In genomic region chr7:43674559-43675436, GRCh38 we compare ENCODE assay signal across 9 cellular contexts. TPM values are rescaled to one million over a fixed set of nuclear protein-coding genes. Genes with fewer than 3 reads are reported as not detected.
DNase-seq lines count a peak whose midpoint lies in the region; ATAC-seq and TF ChIP-seq lines count a peak whose summit lies in the region.
"Had no signal": no experiment of that assay in that cellular context is flagged by ENCODE, and none has a peak within 500 bp of the region (broad histone marks: within the 10 kb centered on the region; RNA-seq: fewer than 3 reads in every experiment).

No MANE protein-coding gene starts in this region.

- peaks cover 79% of the 10 kb centered on the region for H3K4me1 Mint-ChIP-seq in activated CD8-positive, alpha-beta T cell treated with anti-CD3 and anti-CD28 coated beads for 36 hours (ENCODE audit: low read depth)
- peaks cover 47% of the 10 kb centered on the region for H3K4me1 Mint-ChIP-seq in activated CD8-positive, alpha-beta T cell treated with anti-CD3 and anti-CD28 coated beads, Interleukin-2, amount 10 ng/mL, durations not matched to agents 7 days and 5 days (ENCODE audit: low read depth)
- H3K4me1 Mint-ChIP-seq in stimulated activated naive B cell treated with anti-CD40 and anti-IgM and Interleukin-4, amounts not matched to agents 10 μg/mL and 1 μg/mL and 100 μg/mL, for 72 hours = peaks cover 25 to 63% of the 10 kb centered on the region in 2 donors

- in situ Hi-C loops in KBM-7 (cut with MboI; ENCODE audit: low pct_unique_long_range_greater_than_20kb, low sequenced_read_pairs) = no loop called here

- H3K4me3 Mint-ChIP-seq in activated CD8-positive, alpha-beta T cell treated with anti-CD3 and anti-CD28 coated beads for 36 hours = no peak overlapping the region
- no peak overlapping the region for H3K4me3 Mint-ChIP-seq in activated CD8-positive, alpha-beta T cell treated with anti-CD3 and anti-CD28 coated beads, Interleukin-2, amount 10 ng/mL, durations not matched to agents 7 days and 5 days
- H3K4me3 Mint-ChIP-seq in stimulated activated naive B cell treated with anti-CD40 and anti-IgM and Interleukin-4, amounts not matched to agents 10 μg/mL and 1 μg/mL and 100 μg/mL, for 72 hours = no peak overlapping the region

- no peak for ATAC-seq in activated CD8-positive, alpha-beta T cell treated with anti-CD3 and anti-CD28 coated beads for 36 hours
- no peak for ATAC-seq in activated CD8-positive, alpha-beta T cell treated with anti-CD3 and anti-CD28 coated beads, Interleukin-2, amount 10 ng/mL, durations not matched to agents 7 days and 5 days
- no peak for ATAC-seq in stimulated activated naive B cell treated with anti-CD40 and anti-IgM and Interleukin-4, amounts not matched to agents 10 μg/mL and 1 μg/mL and 100 μg/mL, for 72 hours (replicated peaks)
- no peak for ATAC-seq in GM19023 (IDR thresholded peaks at IDR 0.05; ENCODE audit: unreplicated experiment)

- CTCF ChIA-PET in activated CD8-positive, alpha-beta T cell treated with anti-CD3 and anti-CD28 coated beads for 36 hours (lab: Charles Lee) = interaction anchor here (2.3 kb wide), 1 partner anchor 92 kb away, joined by 12 read pairs; the partner anchor contains the start of gene STK17A
- CTCF ChIA-PET in activated CD8-positive, alpha-beta T cell treated with anti-CD3 and anti-CD28 coated beads, Interleukin-2, amount 10 ng/mL, durations not matched to agents 7 days and 5 days (lab: Charles Lee) = interaction anchor here (1.2 to 1.3 kb wide), 2 partner anchors 18 to 92 kb away, joined by 3 to 4 read pairs; partner anchors contain the start of gene STK17A

- H3K9me3 Mint-ChIP-seq in activated CD8-positive, alpha-beta T cell treated with anti-CD3 and anti-CD28 coated beads for 36 hours = peaks cover 30% of the 10 kb centered on the region
- peaks cover 3% of the 10 kb centered on the region for H3K9me3 Mint-ChIP-seq in activated CD8-positive, alpha-beta T cell treated with anti-CD3 and anti-CD28 coated beads, Interleukin-2, amount 10 ng/mL, durations not matched to agents 7 days and 5 days (ENCODE audit: insufficient read depth)
- peaks cover 18 to 20% of the 10 kb centered on the region in 2 donors for H3K9me3 Mint-ChIP-seq in stimulated activated naive B cell treated with anti-CD40 and anti-IgM and Interleukin-4, amounts not matched to agents 10 μg/mL and 1 μg/mL and 100 μg/mL, for 72 hours

- no peak for DNase-seq in activated CD8-positive, alpha-beta T cell treated with anti-CD3 and anti-CD28 coated beads for 36 hours
- no peak for DNase-seq in activated CD8-positive, alpha-beta T cell treated with anti-CD3 and anti-CD28 coated beads, Interleukin-2, amount 10 ng/mL, durations not matched to agents 7 days and 5 days
- peak; percentile 21 for DNase-seq in SW480 (ENCODE audit: low spot score)
- DNase-seq in glomerular visceral epithelial cell (ENCODE audit: extremely low spot score) = peak; percentile 76
- no peak for DNase-seq in stimulated activated naive B cell treated with anti-CD40 and anti-IgM and Interleukin-4, amounts not matched to agents 10 μg/mL and 1 μg/mL and 100 μg/mL, for 72 hours
- no peak for DNase-seq in stimulated activated CD4-positive, alpha-beta T cell treated with anti-CD3 and anti-CD28 coated beads, Interleukin-12 subunit alpha, Interleukin-12 subunit beta, amount 100 ng/mL, for 4 hours
- DNase-seq in KBM-7 = no peak
- DNase-seq: activated T-cell treated with anti-CD3 and anti-CD28 coated beads for 4 hours had no signal

- no peak for TF ChIP-seq CTCF in activated CD8-positive, alpha-beta T cell treated with anti-CD3 and anti-CD28 coated beads for 36 hours (IDR thresholded peaks at IDR 0.05)

- peaks cover 56% of the 10 kb centered on the region for H3K36me3 Mint-ChIP-seq in activated CD8-positive, alpha-beta T cell treated with anti-CD3 and anti-CD28 coated beads for 36 hours (ENCODE audit: low read depth)
- H3K36me3 Mint-ChIP-seq in activated CD8-positive, alpha-beta T cell treated with anti-CD3 and anti-CD28 coated beads, Interleukin-2, amount 10 ng/mL, durations not matched to agents 7 days and 5 days (ENCODE audit: low read depth) = peaks cover 50% of the 10 kb centered on the region
- peaks cover 34 to 53% of the 10 kb centered on the region in 2 donors for H3K36me3 Mint-ChIP-seq in stimulated activated naive B cell treated with anti-CD40 and anti-IgM and Interleukin-4, amounts not matched to agents 10 μg/mL and 1 μg/mL and 100 μg/mL, for 72 hours

- no peaks in the 10 kb centered on the region for H3K27me3 Mint-ChIP-seq in activated CD8-positive, alpha-beta T cell treated with anti-CD3 and anti-CD28 coated beads for 36 hours
- H3K27me3 Mint-ChIP-seq in activated CD8-positive, alpha-beta T cell treated with anti-CD3 and anti-CD28 coated beads, Interleukin-2, amount 10 ng/mL, durations not matched to agents 7 days and 5 days (ENCODE audit: low read depth) = no peaks in the 10 kb centered on the region
- no peaks in the 10 kb centered on the region for H3K27me3 Mint-ChIP-seq in stimulated activated naive B cell treated with anti-CD40 and anti-IgM and Interleukin-4, amounts not matched to agents 10 μg/mL and 1 μg/mL and 100 μg/mL, for 72 hours

- intact Hi-C loops in activated CD8-positive, alpha-beta T cell treated with anti-CD3 and anti-CD28 coated beads for 36 hours (cut with micrococcal nuclease) = no loop called here

- POLR2A ChIA-PET in activated CD8-positive, alpha-beta T cell treated with anti-CD3 and anti-CD28 coated beads for 36 hours (lab: Charles Lee) = interaction anchor here (0.6 kb wide), 1 partner anchor 798 kb away, joined by 4 read pairs; no protein-coding TSS in a partner anchor
- POLR2A ChIA-PET in activated CD8-positive, alpha-beta T cell treated with anti-CD3 and anti-CD28 coated beads, Interleukin-2, amount 10 ng/mL, durations not matched to agents 7 days and 5 days (lab: Charles Lee) = no interaction called here

- H3K27ac Mint-ChIP-seq in activated CD8-positive, alpha-beta T cell treated with anti-CD3 and anti-CD28 coated beads for 36 hours = peak overlapping the region; percentile 48
- H3K27ac Mint-ChIP-seq in activated CD8-positive, alpha-beta T cell treated with anti-CD3 and anti-CD28 coated beads, Interleukin-2, amount 10 ng/mL, durations not matched to agents 7 days and 5 days = no peak overlapping the region
- H3K27ac Mint-ChIP-seq in stimulated activated naive B cell treated with anti-CD40 and anti-IgM and Interleukin-4, amounts not matched to agents 10 μg/mL and 1 μg/mL and 100 μg/mL, for 72 hours = peak overlapping the region; percentile 59

RNA-seq across cellular contexts. Expression of gene COA1, which starts 54.5 kb away (rescaled TPM):
- total RNA-seq in activated CD8-positive, alpha-beta T cell treated with anti-CD3 and anti-CD28 coated beads for 36 hours = 10 to 100 TPM; 78.8 to 85.6 TPM
- total RNA-seq in activated CD8-positive, alpha-beta T cell treated with anti-CD3 and anti-CD28 coated beads, Interleukin-2, amount 10 ng/mL, durations not matched to agents 7 days and 5 days = 10 to 100 TPM; 52.0 to 52.7 TPM

Comparison
In these comparisons a context has a peak if more than half of its experiments do, and no peak if none do; other contexts are left out.
1. DNase-seq: peak in SW480 (single experiment) and glomerular visceral epithelial cell (single experiment); none in activated CD8-positive, alpha-beta T cell treated with anti-CD3 and anti-CD28 coated beads for 36 hours (single experiment), activated CD8-positive, alpha-beta T cell treated with anti-CD3 and anti-CD28 coated beads, Interleukin-2, amount 10 ng/mL, durations not matched to agents 7 days and 5 days (single experiment), stimulated activated naive B cell treated with anti-CD40 and anti-IgM and Interleukin-4, amounts not matched to agents 10 μg/mL and 1 μg/mL and 100 μg/mL, for 72 hours (single experiment), stimulated activated CD4-positive, alpha-beta T cell treated with anti-CD3 and anti-CD28 coated beads, Interleukin-12 subunit alpha, Interleukin-12 subunit beta, amount 100 ng/mL, for 4 hours (single experiment) and KBM-7 (single experiment).